16 cellular contexts compared by ENCODE assay signal in the genomic region with DNA sequence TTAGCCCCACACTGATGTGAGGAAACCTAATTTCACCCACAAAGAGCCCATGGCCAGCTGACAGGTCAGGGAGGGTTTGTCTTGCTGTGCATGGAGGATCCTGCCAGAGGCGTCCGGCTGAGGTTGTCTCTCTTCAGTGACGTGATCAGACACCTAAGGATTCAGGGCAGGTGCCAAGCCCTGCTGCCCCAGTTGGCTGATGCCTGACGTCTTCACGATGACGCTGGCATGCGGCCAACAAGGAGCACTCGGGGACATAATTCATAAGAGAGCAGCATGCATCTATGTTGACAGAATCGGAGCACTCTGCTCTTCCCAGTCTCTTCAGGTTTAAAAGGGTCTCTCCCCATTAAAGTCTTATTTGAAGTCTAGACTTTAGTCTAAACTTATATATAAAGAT. TPM values are rescaled to one million over a fixed set of nuclear protein-coding genes. Genes with fewer than 3 reads are reported as not detected.
A peak's percentile ranks its signal among the peaks of the same experiment; 100 is the strongest.
DNase-seq lines count a peak whose midpoint lies in the region; ATAC-seq, FAIRE-seq and TF ChIP-seq lines count a peak whose summit lies in the region.
"Had no signal": no experiment of that assay in that cellular context is flagged by ENCODE, and none has a peak within 500 bp of the region (broad histone marks: within the 10 kb centered on the region; RNA-seq: fewer than 3 reads in every experiment).

No MANE protein-coding gene starts in this region.

- no peak for TF ChIP-seq POLR2A in GM12891 (IDR thresholded peaks at IDR 0.05; ENCODE audit: low read depth, low read length)

- DNase-seq in NCI-H1417 (lab: John Stamatoyannopoulos, UW): peak; percentile 58 to 91 (median 89)
- no peak for DNase-seq in NCI-H1417 treated with DMSO at 0.1 percent for 48 hours (lab: John Stamatoyannopoulos, UW)
- peak; percentile 7 for DNase-seq in Ammon's horn (ENCODE audit: low spot score)
- DNase-seq in NCI-H1436 (lab: John Stamatoyannopoulos, UW): peak; percentile 90
- DNase-seq in NCI-H69 (lab: John Stamatoyannopoulos, UW): peak; percentile 92
- no peak for DNase-seq in activated CD8-positive, alpha-beta memory T cell treated with anti-CD3 and anti-CD28 coated beads, Interleukin-2, amount 50 U/mL, for 48 hours
- no peak for DNase-seq in GM12891 (ENCODE audit: insufficient read length, low spot score)
- DNase-seq: activated effector memory CD4-positive, alpha-beta T cell treated with anti-CD3 and anti-CD28 coated beads, Interleukin-2, amount 50 U/mL, for 16 hours; GDM1; NCI-H526; PC-9; SK-N-SH had no signal

- no peak for FAIRE-seq in GM12891 (lab: Jason Lieb, UNC)

- ATAC-seq in GM19397 (IDR thresholded peaks at IDR 0.05; ENCODE audit: unreplicated experiment): no peak
- ATAC-seq: left colon; natural killer cell treated with Interleukin-12 subunit alpha and Interleukin-12 subunit beta and Interleukin-15 and Interleukin-18, amount 100 ng/mL, for 72 hours; stimulated activated memory B cell treated with anti-CD40 and anti-IgM and Interleukin-4, amounts not matched to agents 10 μg/mL and 1 μg/mL and 100 μg/mL, for 72 hours had no signal

TF ChIP-seq in GM12891, 5 proteins besides CTCF, POLR2A, EP300 and RAD21:
- TF ChIP-seq PAX5 (IDR thresholded peaks at IDR 0.05; ENCODE audit: insufficient read depth, low read length, severe bottlenecking) (no peak), POU2F2 (IDR thresholded peaks at IDR 0.05; ENCODE audit: low read depth, low read length) (no peak), TAF1 (IDR thresholded peaks at IDR 0.05; ENCODE audit: low read depth, low read length) (no peak), POLR2AphosphoS5 (IDR thresholded peaks at IDR 0.05; ENCODE audit: low read depth, low read length) (no peak), SPI1 (IDR thresholded peaks at IDR 0.05; ENCODE audit: low read depth, low read length) (no peak)

RNA-seq across cellular contexts. Expression of gene PSMB1, which starts 47.8 kb away (rescaled TPM):
- 295 TPM for polyA plus RNA-seq in GM12891 (2012; ENCODE audit: low read depth, missing spikeins)

RNA-seq across cellular contexts. Expression of gene TBP, which starts 48.9 kb away (rescaled TPM):
- 11.2 TPM for polyA plus RNA-seq in GM12891 (2012; ENCODE audit: low read depth, missing spikeins)

Comparison
In these comparisons a context has a peak if more than half of its experiments do, and no peak if none do; other contexts are left out.
1. DNase-seq: peak in NCI-H1417 (3 of 3), Ammon's horn (single experiment), NCI-H1436 (single experiment) and NCI-H69 (single experiment); none in NCI-H1417 treated with DMSO at 0.1 percent for 48 hours (single experiment), activated CD8-positive, alpha-beta memory T cell treated with anti-CD3 and anti-CD28 coated beads, Interleukin-2, amount 50 U/mL, for 48 hours (single experiment) and GM12891 (single experiment).